In the genomic region with DNA sequence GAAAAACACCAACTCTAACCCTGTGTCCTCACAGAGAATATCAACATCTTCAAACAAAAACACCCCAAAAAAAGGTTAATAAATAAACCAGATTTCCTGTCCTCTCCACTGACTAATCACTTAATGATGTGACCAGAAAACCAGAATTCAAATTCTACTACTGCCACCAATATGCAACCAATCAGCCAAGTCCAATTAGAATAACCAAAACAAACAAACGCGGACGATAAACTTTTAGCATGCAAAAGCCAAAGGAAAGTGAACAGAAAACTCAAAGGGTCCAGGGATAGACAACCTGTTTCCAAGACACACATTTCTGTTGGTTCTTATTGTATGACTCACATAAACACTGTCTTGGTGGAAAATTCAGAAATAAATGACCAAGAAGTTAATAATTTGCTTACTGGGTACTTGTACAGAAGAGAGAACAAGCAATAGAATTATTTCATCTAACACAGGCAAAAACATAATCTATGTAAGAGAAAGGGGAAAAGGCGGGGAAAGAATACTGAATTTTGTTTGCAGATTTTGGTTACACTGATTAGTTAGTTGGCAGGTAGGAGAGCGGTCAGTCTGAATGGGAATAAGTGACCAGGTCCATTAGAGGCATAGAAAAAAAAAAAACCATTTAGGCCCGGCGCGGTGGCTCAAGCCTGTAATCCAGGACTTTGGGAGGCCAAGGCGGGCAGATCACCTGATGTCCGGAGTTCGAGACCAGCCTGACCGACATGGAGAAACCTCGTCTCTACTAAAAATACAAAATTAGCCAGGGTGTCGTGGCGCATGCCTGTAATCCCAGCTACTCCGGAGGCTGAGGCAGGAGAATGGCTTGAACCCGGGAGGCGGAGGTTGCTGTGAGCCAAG, we compare ENCODE assay signal across 9 cellular contexts. TPM values are rescaled to one million over a fixed set of nuclear protein-coding genes. Genes with fewer than 3 reads are reported as not detected.
A peak's percentile ranks its signal among the peaks of the same experiment; 100 is the strongest.
DNase-seq lines count a peak whose midpoint lies in the region; ATAC-seq, FAIRE-seq and TF ChIP-seq lines count a peak whose summit lies in the region.
"Had no signal": no experiment of that assay in that cellular context is flagged by ENCODE, and none has a peak within 500 bp of the region (broad histone marks: within the 10 kb centered on the region; RNA-seq: fewer than 3 reads in every experiment).

No MANE protein-coding gene starts in this region.

- H3K4me1 Mint-ChIP-seq in Calu3 (ENCODE audit: low read depth, unreplicated experiment) (peaks cover 24% of the 10 kb centered on the region), IgD-negative memory B cell (peaks cover 7 to 13% (median 8%) of the 10 kb centered on the region in 3 donors), astrocyte (ENCODE audit: low read depth, unreplicated experiment) (peaks cover 10% of the 10 kb centered on the region)

- H3K4me1 ChIP-seq in astrocyte (ENCODE audit: insufficient read depth, low read length) (peaks cover 7% of the 10 kb centered on the region), mesodermal cell (ENCODE audit: control insufficient read depth, insufficient read depth, low read length, poor library complexity, severe bottlenecking) (no peaks in the 10 kb centered on the region)

- peaks cover 55% of the 10 kb centered on the region for H3K36me3 Mint-ChIP-seq in Calu3 (ENCODE audit: insufficient read depth, unreplicated experiment)
- peaks cover 6% of the 10 kb centered on the region for H3K36me3 Mint-ChIP-seq in IgD-negative memory B cell
- H3K36me3 Mint-ChIP-seq in astrocyte (ENCODE audit: low read depth, unreplicated experiment), result peaks cover 8% of the 10 kb centered on the region

- H3K9me3 Mint-ChIP-seq in Calu3 (ENCODE audit: low read depth, unreplicated experiment) (no peaks in the 10 kb centered on the region), IgD-negative memory B cell (peaks cover 3 to 4% (median 4%) of the 10 kb centered on the region in 3 donors), astrocyte (ENCODE audit: unreplicated experiment) (peaks cover 2% of the 10 kb centered on the region)

- H2AFZ ChIP-seq in astrocyte (ENCODE audit: low read depth, low read length), result no peak overlapping the region

- peaks cover 23% of the 10 kb centered on the region for H4K20me1 ChIP-seq in astrocyte (ENCODE audit: insufficient read depth, low read length)

- in situ Hi-C loops in GM13976 (cut with MboI; ENCODE audit: low sequenced_read_pairs, unreplicated experiment), result no loop called here

- TF ChIP-seq CTCF in Calu3 (IDR thresholded peaks at IDR 0.05; ENCODE audit: unreplicated experiment), result no peak
- TF ChIP-seq CTCF in astrocyte (IDR thresholded peaks at IDR 0.05; ENCODE audit: insufficient read depth, low read depth, low read length), result no peak
- TF ChIP-seq CTCF in GM13976 (IDR thresholded peaks at IDR 0.05; ENCODE audit: borderline replicate concordance, control extremely low read depth, extremely low read depth, insufficient read depth, missing control alignments), result no peak

- peaks cover 24% of the 10 kb centered on the region for H3K79me2 ChIP-seq in astrocyte (ENCODE audit: insufficient read depth, low read length)

- no peak overlapping the region for H3K9ac ChIP-seq in astrocyte (ENCODE audit: low read length)

- H3K27ac Mint-ChIP-seq in Calu3 (ENCODE audit: unreplicated experiment) (peak overlapping the region; percentile 92), IgD-negative memory B cell (peak overlapping the region in 2 of 3 donors; percentile 69 to 74), astrocyte (ENCODE audit: unreplicated experiment) (peak overlapping the region; percentile 100)

- intact Hi-C loops in Calu3 (cut with micrococcal nuclease; ENCODE audit: unreplicated experiment), result loop anchor here (1.0 to 5.0 kb wide), 5 partner anchors 17 to 151 kb away; a partner anchor contains a TSS

- DNase-seq in Calu3 (peak; percentile 66), astrocyte (ENCODE audit: low read depth) (peak; percentile 49), GM13976 (ENCODE audit: low spot score) (no peak), DMS79 (lab: John Stamatoyannopoulos, UW) (no peak)
- DNase-seq in NK-92 treated with Interleukin-12 subunit alpha and Interleukin-12 subunit beta, amount 100 ng/mL, for 24 hours (lab: John Stamatoyannopoulos, UW), result no peak
- DNase-seq: head of caudate nucleus had no signal

- H3K4me3 ChIP-seq in astrocyte (ENCODE audit: insufficient read depth, low read depth, low read length), result no peak overlapping the region
- H3K4me3 ChIP-seq in mesodermal cell (ENCODE audit: extremely low read depth, insufficient read depth, low read length, poor library complexity, severe bottlenecking), result no peak overlapping the region

- H3K4me2 ChIP-seq in astrocyte (ENCODE audit: low read length), result peak overlapping the region; percentile 42

- BruUV-seq in Calu3 (replicated peaks; lab: Mats Ljungman, UMichigan), result no TSS peak

- H3K27me3 Mint-ChIP-seq in Calu3 (ENCODE audit: unreplicated experiment), result peaks cover 14% of the 10 kb centered on the region
- H3K27me3 Mint-ChIP-seq in IgD-negative memory B cell, result no peaks in the 10 kb centered on the region
- no peaks in the 10 kb centered on the region for H3K27me3 Mint-ChIP-seq in astrocyte (ENCODE audit: low read depth, unreplicated experiment)

- H3K27ac ChIP-seq in astrocyte (ENCODE audit: low read depth, low read length) (no peak overlapping the region), mesodermal cell (ENCODE audit: low read depth, low read length, severe bottlenecking) (peak overlapping the region; percentile 55)

- H3K36me3 ChIP-seq in astrocyte (ENCODE audit: insufficient read depth, low read length), result no peaks in the 10 kb centered on the region
- no peaks in the 10 kb centered on the region for H3K36me3 ChIP-seq in mesodermal cell (ENCODE audit: control insufficient read depth, insufficient read depth, low read length)

- no peaks in the 10 kb centered on the region for H3K9me3 ChIP-seq in astrocyte (ENCODE audit: insufficient read depth, low read depth, low read length)
- no peaks in the 10 kb centered on the region for H3K9me3 ChIP-seq in mesodermal cell (ENCODE audit: control insufficient read depth, low read length)

- no peak for ATAC-seq in GM21786 (IDR thresholded peaks at IDR 0.05; ENCODE audit: unreplicated experiment)

- H3K4me3 Mint-ChIP-seq in Calu3 (ENCODE audit: low read depth, unreplicated experiment) (peak overlapping the region; percentile 98), IgD-negative memory B cell (peak overlapping the region in 2 of 4 donors; percentile 14 to 80), astrocyte (ENCODE audit: unreplicated experiment) (peak overlapping the region; percentile 100)

- FAIRE-seq in astrocyte (lab: Jason Lieb, UNC), result no peak

- WGBS in mesodermal cell (ENCODE audit: insufficient coverage in 2 of 2), 2 experiments, result 94% methylated on average over 13 to 15 of the region's 18 CpGs

- CTCF ChIA-PET in Calu3 (lab: Charles Lee), result no interaction called here

- no peaks in the 10 kb centered on the region for H3K27me3 ChIP-seq in astrocyte (ENCODE audit: insufficient read depth, low read length)

RNA-seq across cellular contexts. Expression of gene HFE, which starts 34.1 kb away (rescaled TPM):
- total RNA-seq in Calu3 (2022), result 24.9 and 27.1 TPM in 2 replicates
- 7.2 TPM for polyA plus RNA-seq in IgD-negative memory B cell
- total RNA-seq in astrocyte, result 5.7 and 7.7 TPM in 2 replicates
- 1.3 TPM for polyA plus RNA-seq in mesodermal cell (2013, experiment 1 of 2)
- 0.96 TPM for polyA plus RNA-seq in mesodermal cell (2013, experiment 2 of 2)

Comparison
In these comparisons a context has a peak if more than half of its experiments do, and no peak if none do; other contexts are left out.
1. DNase-seq: peak in Calu3 (single experiment) and astrocyte (single experiment); none in GM13976 (single experiment), DMS79 (single experiment) and NK-92 treated with Interleukin-12 subunit alpha and Interleukin-12 subunit beta, amount 100 ng/mL, for 24 hours (single experiment).
2. Peak in every context shown above with its lines, with median percentiles within 50 percentile points of each other: H3K27ac Mint-ChIP-seq.